ENCODE assay signal across 8 cellular contexts in genomic region chr12:94545937-94546771, GRCh38.
DNase-seq lines count a peak whose midpoint lies in the region; ATAC-seq lines count a peak whose summit lies in the region.

No MANE protein-coding gene starts in this region.

- ATAC-seq in HG03439 (IDR thresholded peaks at IDR 0.05; ENCODE audit: unreplicated experiment): peak; percentile 63
- ATAC-seq in naive thymus-derived CD4-positive, alpha-beta T cell: peak; percentile 56

- in situ Hi-C loops in SK-MEL-5 (cut with HindIII; ENCODE audit: low pct_unique_long_range_greater_than_20kb, low sequenced_read_pairs): no loop called here

- no peak overlapping the region for H3K27ac ChIP-seq in naive thymus-derived CD4-positive, alpha-beta T cell (ENCODE audit: low read depth, low read length)
- no peak overlapping the region for H3K27ac ChIP-seq in effector memory CD4-positive, alpha-beta T cell (ENCODE audit: insufficient read depth, low read length, poor library complexity, severe bottlenecking)

- CTCF ChIA-PET in naive thymus-derived CD4-positive, alpha-beta T cell (lab: Charles Lee): no interaction called here

- H3K36me3 Mint-ChIP-seq in naive thymus-derived CD4-positive, alpha-beta T cell: peaks cover 5 to 29% (median 11%) of the 10 kb centered on the region in 5 donors

- H3K4me3 ChIP-seq in naive thymus-derived CD4-positive, alpha-beta T cell (ENCODE audit: low read length): no peak overlapping the region
- no peak overlapping the region for H3K4me3 ChIP-seq in effector memory CD4-positive, alpha-beta T cell (ENCODE audit: insufficient read depth, low read depth, low read length, poor library complexity, severe bottlenecking)

- no peaks in the 10 kb centered on the region for H3K27me3 ChIP-seq in naive thymus-derived CD4-positive, alpha-beta T cell (ENCODE audit: control insufficient read depth in 2 of 2, insufficient read depth in 2 of 2, low read length in 2 of 2)
- H3K27me3 ChIP-seq in effector memory CD4-positive, alpha-beta T cell (replicated peaks; ENCODE audit: control insufficient read depth, insufficient read depth, low read length, poor library complexity, severe bottlenecking): no peaks in the 10 kb centered on the region

- H3K4me1 ChIP-seq in naive thymus-derived CD4-positive, alpha-beta T cell (ENCODE audit: control insufficient read depth in 2 of 2, insufficient read depth in 2 of 2, low read length in 2 of 2): no peaks in the 10 kb centered on the region
- no peaks in the 10 kb centered on the region for H3K4me1 ChIP-seq in effector memory CD4-positive, alpha-beta T cell (ENCODE audit: control insufficient read depth, insufficient read depth, low read length, poor library complexity, severe bottlenecking)

- H3K4me3 Mint-ChIP-seq in naive thymus-derived CD4-positive, alpha-beta T cell: no peak overlapping the region

- peaks cover 19 to 45% (median 34%) of the 10 kb centered on the region in 11 donors for H3K9me3 Mint-ChIP-seq in naive thymus-derived CD4-positive, alpha-beta T cell

- no peaks in the 10 kb centered on the region for H3K36me3 ChIP-seq in naive thymus-derived CD4-positive, alpha-beta T cell (ENCODE audit: control insufficient read depth in 2 of 3, insufficient read depth in 3 of 3, low read length in 3 of 3)
- no peaks in the 10 kb centered on the region for H3K36me3 ChIP-seq in effector memory CD4-positive, alpha-beta T cell (ENCODE audit: control insufficient read depth, insufficient read depth, low read length)

- peaks cover 0 to 2% (median 0%) of the 10 kb centered on the region in 7 donors for H3K4me1 Mint-ChIP-seq in naive thymus-derived CD4-positive, alpha-beta T cell

- intact Hi-C loops in naive thymus-derived CD4-positive, alpha-beta T cell (cut with micrococcal nuclease): no loop called here

- POLR2A ChIA-PET in naive thymus-derived CD4-positive, alpha-beta T cell (lab: Charles Lee): no interaction called here

- peak; percentile 7 for DNase-seq in activated T-cell treated with anti-CD3 and anti-CD28 coated beads for 24 hours (ENCODE audit: low read depth)
- DNase-seq in activated T-cell treated with anti-CD3 and anti-CD28 coated beads for 4 hours: no peak
- DNase-seq in SK-MEL-5 (ENCODE audit: low read depth, low spot score): peak; percentile 84
- peak; percentile 41 for DNase-seq in fibroblast of gingiva (ENCODE audit: low read depth)
- no peak for DNase-seq in naive thymus-derived CD4-positive, alpha-beta T cell
- no peak for DNase-seq in NCI-H510A (lab: John Stamatoyannopoulos, UW)
- DNase-seq in effector memory CD4-positive, alpha-beta T cell: no peak

- H3K27me3 Mint-ChIP-seq in naive thymus-derived CD4-positive, alpha-beta T cell: peaks cover 0 to 3% (median 0%) of the 10 kb centered on the region in 5 donors

- peak overlapping the region in 1 of 9 donors; percentile 42 for H3K27ac Mint-ChIP-seq in naive thymus-derived CD4-positive, alpha-beta T cell

- H3K9me3 ChIP-seq in naive thymus-derived CD4-positive, alpha-beta T cell (ENCODE audit: control insufficient read depth in 2 of 3, low read length in 3 of 3): peaks cover 0 to 25% (median 0%) of the 10 kb centered on the region in 3 experiments
- H3K9me3 ChIP-seq in effector memory CD4-positive, alpha-beta T cell (ENCODE audit: control insufficient read depth, low read length): peaks cover 11% of the 10 kb centered on the region

Comparison
In these comparisons a context has a peak if more than half of its experiments do, and no peak if none do; other contexts are left out.
1. DNase-seq: peak in activated T-cell treated with anti-CD3 and anti-CD28 coated beads for 24 hours (single experiment), SK-MEL-5 (single experiment) and fibroblast of gingiva (single experiment); none in activated T-cell treated with anti-CD3 and anti-CD28 coated beads for 4 hours (single experiment), naive thymus-derived CD4-positive, alpha-beta T cell (0 of 9), NCI-H510A (single experiment) and effector memory CD4-positive, alpha-beta T cell (0 of 3).